In the genomic region with DNA sequence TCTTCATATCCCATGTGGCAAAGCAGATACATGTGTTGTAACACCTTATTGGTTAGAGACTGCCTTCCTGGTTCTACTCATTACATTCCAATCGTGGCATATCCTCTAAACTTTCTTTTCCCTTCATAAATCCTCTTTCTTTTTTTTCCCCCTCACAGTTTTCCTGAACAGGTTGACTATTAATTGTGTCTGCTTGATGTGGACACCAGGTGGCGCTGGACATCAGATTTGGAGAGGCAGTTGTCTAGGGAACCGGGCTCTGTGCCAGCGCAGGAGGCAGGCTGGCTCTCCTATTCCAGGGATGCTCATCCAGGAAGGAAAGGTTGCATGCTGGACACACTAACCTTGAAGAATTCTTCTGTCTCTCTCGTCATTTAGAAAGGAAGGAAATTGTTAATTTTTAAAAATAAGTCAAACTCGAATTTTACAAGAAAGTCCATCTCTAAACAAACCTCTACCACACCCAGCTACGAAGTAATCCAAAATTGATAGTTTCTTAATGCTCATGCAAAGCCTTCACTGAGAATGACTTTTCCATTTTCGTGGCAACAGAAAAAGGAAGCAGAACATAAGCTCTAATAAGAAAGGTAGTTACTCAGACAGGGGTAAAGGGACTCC, we compare ENCODE assay signal across 2 cellular contexts.
TF ChIP-seq lines count a peak whose summit lies in the region.

No MANE protein-coding gene starts in this region.

TF ChIP-seq in HEK293, 187 proteins besides CTCF, POLR2A, EP300 and RAD21 (continues in another document):
- TF ChIP-seq, protein P1, sequence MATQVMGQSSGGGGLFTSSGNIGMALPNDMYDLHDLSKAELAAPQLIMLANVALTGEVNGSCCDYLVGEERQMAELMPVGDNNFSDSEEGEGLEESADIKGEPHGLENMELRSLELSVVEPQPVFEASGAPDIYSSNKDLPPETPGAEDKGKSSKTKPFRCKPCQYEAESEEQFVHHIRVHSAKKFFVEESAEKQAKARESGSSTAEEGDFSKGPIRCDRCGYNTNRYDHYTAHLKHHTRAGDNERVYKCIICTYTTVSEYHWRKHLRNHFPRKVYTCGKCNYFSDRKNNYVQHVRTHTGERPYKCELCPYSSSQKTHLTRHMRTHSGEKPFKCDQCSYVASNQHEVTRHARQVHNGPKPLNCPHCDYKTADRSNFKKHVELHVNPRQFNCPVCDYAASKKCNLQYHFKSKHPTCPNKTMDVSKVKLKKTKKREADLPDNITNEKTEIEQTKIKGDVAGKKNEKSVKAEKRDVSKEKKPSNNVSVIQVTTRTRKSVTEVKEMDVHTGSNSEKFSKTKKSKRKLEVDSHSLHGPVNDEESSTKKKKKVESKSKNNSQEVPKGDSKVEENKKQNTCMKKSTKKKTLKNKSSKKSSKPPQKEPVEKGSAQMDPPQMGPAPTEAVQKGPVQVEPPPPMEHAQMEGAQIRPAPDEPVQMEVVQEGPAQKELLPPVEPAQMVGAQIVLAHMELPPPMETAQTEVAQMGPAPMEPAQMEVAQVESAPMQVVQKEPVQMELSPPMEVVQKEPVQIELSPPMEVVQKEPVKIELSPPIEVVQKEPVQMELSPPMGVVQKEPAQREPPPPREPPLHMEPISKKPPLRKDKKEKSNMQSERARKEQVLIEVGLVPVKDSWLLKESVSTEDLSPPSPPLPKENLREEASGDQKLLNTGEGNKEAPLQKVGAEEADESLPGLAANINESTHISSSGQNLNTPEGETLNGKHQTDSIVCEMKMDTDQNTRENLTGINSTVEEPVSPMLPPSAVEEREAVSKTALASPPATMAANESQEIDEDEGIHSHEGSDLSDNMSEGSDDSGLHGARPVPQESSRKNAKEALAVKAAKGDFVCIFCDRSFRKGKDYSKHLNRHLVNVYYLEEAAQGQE (tag by site-specific recombination; IDR thresholded peaks at IDR 0.05): no peak
- TF ChIP-seq ZSCAN4 (tag by site-specific recombination; IDR thresholded peaks at IDR 0.05) (no peak), SCRT2 (tag by site-specific recombination; IDR thresholded peaks at IDR 0.05) (peak; percentile 73), ZNF324 (tag by site-specific recombination; IDR thresholded peaks at IDR 0.05) (no peak), ZNF416 (tag by site-specific recombination; IDR thresholded peaks at IDR 0.05) (no peak), ZBTB26 (tag by site-specific recombination; optimal IDR thresholded peaks at IDR 0.05) (no peak), ZNF266 (tag by site-specific recombination; IDR thresholded peaks at IDR 0.05; ENCODE audit: low read depth) (no peak), PRDM4 (tag by site-specific recombination; IDR thresholded peaks at IDR 0.05) (no peak), ZSCAN16 (tag by site-specific recombination; IDR thresholded peaks at IDR 0.05) (no peak), TRIM28 (IDR thresholded peaks at IDR 0.05; ENCODE audit: borderline replicate concordance, low read length) (no peak), YY2 (tag by site-specific recombination; IDR thresholded peaks at IDR 0.05) (no peak), ZNF366 (tag by site-specific recombination; conservative IDR thresholded peaks at IDR 0.05) (no peak), ZNF555 (tag by site-specific recombination; conservative IDR thresholded peaks at IDR 0.05) (no peak), ZNF184 (tag by site-specific recombination; IDR thresholded peaks at IDR 0.05) (no peak), ZNF302 (tag by site-specific recombination; IDR thresholded peaks at IDR 0.05; ENCODE audit: low read depth) (no peak), ZNF777 (tag by site-specific recombination; IDR thresholded peaks at IDR 0.05; ENCODE audit: borderline replicate concordance) (no peak), ZNF707 (tag by site-specific recombination; IDR thresholded peaks at IDR 0.05) (no peak)
- TF ChIP-seq, protein P2, sequence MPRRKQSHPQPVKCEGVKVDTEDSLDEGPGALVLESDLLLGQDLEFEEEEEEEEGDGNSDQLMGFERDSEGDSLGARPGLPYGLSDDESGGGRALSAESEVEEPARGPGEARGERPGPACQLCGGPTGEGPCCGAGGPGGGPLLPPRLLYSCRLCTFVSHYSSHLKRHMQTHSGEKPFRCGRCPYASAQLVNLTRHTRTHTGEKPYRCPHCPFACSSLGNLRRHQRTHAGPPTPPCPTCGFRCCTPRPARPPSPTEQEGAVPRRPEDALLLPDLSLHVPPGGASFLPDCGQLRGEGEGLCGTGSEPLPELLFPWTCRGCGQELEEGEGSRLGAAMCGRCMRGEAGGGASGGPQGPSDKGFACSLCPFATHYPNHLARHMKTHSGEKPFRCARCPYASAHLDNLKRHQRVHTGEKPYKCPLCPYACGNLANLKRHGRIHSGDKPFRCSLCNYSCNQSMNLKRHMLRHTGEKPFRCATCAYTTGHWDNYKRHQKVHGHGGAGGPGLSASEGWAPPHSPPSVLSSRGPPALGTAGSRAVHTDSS (tag by site-specific recombination; IDR thresholded peaks at IDR 0.05): no peak

TF ChIP-seq in SK-N-SH treated with all-trans-retinoic acid at 6 μM for 48 hours, 23 proteins besides CTCF, POLR2A, EP300 and RAD21 (continued from another document):
- TF ChIP-seq CSRNP3 (CRISPR knock-in tag; IDR thresholded peaks at IDR 0.05) (no peak), ZFP30 (CRISPR knock-in tag; IDR thresholded peaks at IDR 0.05) (no peak)
